1 cellular context compared by ENCODE assay signal in the genomic region with DNA sequence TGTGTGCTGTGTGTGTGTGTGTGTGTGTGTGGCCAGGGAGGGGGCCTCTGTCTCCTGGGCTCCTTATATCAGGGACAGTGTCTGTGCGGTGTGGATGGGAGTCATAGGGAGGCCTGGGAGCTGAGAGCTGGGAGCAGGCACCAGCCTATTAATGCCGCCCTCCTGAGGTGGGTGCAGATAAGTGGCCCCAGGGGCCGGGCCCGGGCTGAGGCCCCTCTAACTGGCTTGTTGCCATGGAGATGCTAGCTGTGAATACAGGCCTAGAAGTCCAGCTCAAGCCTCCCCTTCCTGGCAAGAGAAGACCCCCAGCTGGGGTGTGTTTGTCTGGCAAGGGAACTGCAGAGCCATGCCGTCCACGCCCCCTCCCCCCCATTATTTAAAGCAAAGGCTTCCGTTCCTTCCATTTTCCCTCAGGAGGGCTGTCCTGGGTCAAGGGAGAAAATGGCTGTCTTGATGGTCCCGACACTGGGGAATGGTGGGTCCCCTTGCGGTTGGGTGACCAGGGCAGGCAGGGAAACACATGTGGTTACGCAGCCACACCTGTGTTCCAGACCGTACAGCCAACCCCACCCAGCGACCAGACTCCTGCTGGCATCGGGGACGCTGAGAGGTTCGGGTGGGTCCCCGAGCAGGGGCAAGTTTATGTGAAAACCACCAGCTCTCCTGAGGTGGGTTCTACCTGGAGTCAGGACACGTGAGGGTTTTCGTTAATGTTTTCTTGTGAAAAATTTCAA.
TF ChIP-seq lines count a peak whose summit lies in the region.

No MANE protein-coding gene starts in this region.

TF ChIP-seq in GM23338, 12 proteins besides CTCF, POLR2A, EP300 and RAD21 (continued from another document):
- TF ChIP-seq, protein P1, sequence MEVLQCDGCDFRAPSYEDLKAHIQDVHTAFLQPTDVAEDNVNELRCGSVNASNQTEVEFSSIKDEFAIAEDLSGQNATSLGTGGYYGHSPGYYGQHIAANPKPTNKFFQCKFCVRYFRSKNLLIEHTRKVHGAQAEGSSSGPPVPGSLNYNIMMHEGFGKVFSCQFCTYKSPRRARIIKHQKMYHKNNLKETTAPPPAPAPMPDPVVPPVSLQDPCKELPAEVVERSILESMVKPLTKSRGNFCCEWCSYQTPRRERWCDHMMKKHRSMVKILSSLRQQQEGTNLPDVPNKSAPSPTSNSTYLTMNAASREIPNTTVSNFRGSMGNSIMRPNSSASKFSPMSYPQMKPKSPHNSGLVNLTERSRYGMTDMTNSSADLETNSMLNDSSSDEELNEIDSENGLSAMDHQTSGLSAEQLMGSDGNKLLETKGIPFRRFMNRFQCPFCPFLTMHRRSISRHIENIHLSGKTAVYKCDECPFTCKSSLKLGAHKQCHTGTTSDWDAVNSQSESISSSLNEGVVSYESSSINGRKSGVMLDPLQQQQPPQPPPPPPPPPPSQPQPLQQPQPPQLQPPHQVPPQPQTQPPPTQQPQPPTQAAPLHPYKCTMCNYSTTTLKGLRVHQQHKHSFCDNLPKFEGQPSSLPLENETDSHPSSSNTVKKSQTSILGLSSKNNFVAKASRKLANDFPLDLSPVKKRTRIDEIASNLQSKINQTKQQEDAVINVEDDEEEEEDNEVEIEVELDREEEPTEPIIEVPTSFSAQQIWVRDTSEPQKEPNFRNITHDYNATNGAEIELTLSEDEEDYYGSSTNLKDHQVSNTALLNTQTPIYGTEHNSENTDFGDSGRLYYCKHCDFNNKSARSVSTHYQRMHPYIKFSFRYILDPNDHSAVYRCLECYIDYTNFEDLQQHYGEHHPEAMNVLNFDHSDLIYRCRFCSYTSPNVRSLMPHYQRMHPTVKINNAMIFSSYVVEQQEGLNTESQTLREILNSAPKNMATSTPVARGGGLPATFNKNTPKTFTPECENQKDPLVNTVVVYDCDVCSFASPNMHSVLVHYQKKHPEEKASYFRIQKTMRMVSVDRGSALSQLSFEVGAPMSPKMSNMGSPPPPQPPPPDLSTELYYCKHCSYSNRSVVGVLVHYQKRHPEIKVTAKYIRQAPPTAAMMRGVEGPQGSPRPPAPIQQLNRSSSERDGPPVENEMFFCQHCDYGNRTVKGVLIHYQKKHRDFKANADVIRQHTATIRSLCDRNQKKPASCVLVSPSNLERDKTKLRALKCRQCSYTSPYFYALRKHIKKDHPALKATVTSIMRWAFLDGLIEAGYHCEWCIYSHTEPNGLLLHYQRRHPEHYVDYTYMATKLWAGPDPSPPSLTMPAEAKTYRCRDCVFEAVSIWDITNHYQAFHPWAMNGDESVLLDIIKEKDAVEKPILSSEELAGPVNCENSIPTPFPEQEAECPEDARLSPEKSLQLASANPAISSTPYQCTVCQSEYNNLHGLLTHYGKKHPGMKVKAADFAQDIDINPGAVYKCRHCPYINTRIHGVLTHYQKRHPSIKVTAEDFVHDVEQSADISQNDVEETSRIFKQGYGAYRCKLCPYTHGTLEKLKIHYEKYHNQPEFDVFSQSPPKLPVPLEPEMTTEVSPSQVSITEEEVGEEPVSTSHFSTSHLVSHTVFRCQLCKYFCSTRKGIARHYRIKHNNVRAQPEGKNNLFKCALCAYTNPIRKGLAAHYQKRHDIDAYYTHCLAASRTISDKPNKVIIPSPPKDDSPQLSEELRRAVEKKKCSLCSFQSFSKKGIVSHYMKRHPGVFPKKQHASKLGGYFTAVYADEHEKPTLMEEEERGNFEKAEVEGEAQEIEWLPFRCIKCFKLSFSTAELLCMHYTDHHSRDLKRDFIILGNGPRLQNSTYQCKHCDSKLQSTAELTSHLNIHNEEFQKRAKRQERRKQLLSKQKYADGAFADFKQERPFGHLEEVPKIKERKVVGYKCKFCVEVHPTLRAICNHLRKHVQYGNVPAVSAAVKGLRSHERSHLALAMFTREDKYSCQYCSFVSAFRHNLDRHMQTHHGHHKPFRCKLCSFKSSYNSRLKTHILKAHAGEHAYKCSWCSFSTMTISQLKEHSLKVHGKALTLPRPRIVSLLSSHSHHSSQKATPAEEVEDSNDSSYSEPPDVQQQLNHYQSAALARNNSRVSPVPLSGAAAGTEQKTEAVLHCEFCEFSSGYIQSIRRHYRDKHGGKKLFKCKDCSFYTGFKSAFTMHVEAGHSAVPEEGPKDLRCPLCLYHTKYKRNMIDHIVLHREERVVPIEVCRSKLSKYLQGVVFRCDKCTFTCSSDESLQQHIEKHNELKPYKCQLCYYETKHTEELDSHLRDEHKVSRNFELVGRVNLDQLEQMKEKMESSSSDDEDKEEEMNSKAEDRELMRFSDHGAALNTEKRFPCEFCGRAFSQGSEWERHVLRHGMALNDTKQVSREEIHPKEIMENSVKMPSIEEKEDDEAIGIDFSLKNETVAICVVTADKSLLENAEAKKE (CRISPR knock-in tag; IDR thresholded peaks at IDR 0.05) = no peak
- TF ChIP-seq, protein P2, sequence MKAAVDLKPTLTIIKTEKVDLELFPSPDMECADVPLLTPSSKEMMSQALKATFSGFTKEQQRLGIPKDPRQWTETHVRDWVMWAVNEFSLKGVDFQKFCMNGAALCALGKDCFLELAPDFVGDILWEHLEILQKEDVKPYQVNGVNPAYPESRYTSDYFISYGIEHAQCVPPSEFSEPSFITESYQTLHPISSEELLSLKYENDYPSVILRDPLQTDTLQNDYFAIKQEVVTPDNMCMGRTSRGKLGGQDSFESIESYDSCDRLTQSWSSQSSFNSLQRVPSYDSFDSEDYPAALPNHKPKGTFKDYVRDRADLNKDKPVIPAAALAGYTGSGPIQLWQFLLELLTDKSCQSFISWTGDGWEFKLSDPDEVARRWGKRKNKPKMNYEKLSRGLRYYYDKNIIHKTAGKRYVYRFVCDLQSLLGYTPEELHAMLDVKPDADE (IDR thresholded peaks at IDR 0.05) = no peak
